In the genomic region with DNA sequence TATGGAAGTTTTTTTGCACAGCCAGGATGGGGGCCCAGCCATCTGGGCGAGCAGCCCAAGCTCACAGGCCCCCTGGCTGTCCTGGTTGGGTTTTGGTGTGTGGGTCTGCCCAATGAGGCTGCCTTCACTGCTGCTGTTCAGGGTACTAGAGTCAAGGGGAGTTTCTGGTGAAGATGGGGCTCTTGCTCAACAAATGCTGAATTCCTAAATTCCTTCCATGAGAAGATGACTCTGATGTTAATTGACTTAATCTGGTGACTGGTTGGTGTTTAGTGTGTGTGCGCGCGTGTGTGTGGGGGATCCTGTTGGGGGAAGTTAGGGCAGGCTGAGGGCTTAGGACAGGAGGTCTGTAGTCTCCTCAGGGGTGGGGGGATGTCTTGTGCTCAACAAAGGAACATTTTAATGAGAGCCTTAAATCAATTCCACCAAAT, we compare ENCODE assay signal across 11 cellular contexts. TPM values are rescaled to one million over a fixed set of nuclear protein-coding genes. Genes with fewer than 3 reads are reported as not detected.
DNase-seq lines count a peak whose midpoint lies in the region; ATAC-seq, FAIRE-seq and TF ChIP-seq lines count a peak whose summit lies in the region.
"Had no signal": no experiment of that assay in that cellular context is flagged by ENCODE, and none has a peak within 500 bp of the region (broad histone marks: within the 10 kb centered on the region; RNA-seq: fewer than 3 reads in every experiment).

No MANE protein-coding gene starts in this region.

- H3K9me3 ChIP-seq in BE2C = no peaks in the 10 kb centered on the region
- H3K9me3 ChIP-seq: SJSA1 had no signal

- H3K36me3 Mint-ChIP-seq in natural killer cell treated with Interleukin-12 subunit alpha and Interleukin-12 subunit beta and Interleukin-15 and Interleukin-18, amount 100 ng/mL, for 72 hours = no peaks in the 10 kb centered on the region

- peaks cover 7% of the 10 kb centered on the region in 2 donors for H3K4me1 Mint-ChIP-seq in natural killer cell treated with Interleukin-12 subunit alpha and Interleukin-12 subunit beta and Interleukin-15 and Interleukin-18, amount 100 ng/mL, for 72 hours (ENCODE audit: low read depth in 2 of 2)

- H3K27me3 ChIP-seq in BE2C = no peaks in the 10 kb centered on the region
- H3K27me3 ChIP-seq: SJSA1 had no signal

- FAIRE-seq in endometrium (lab: Jason Lieb, UNC) = peak; percentile 64
- no peak for FAIRE-seq in GM19239 (lab: Jason Lieb, UNC)

- peak overlapping the region; percentile 97 for H3K4me3 ChIP-seq in BE2C (ENCODE audit: low read depth, low read length)

- no peaks in the 10 kb centered on the region for H3K9me3 Mint-ChIP-seq in natural killer cell treated with Interleukin-12 subunit alpha and Interleukin-12 subunit beta and Interleukin-15 and Interleukin-18, amount 100 ng/mL, for 72 hours

- H3K4me1 ChIP-seq in BE2C = peaks cover 12% of the 10 kb centered on the region

- DNase-seq in BE2C (no peak), NCI-H82 (lab: John Stamatoyannopoulos, UW) (peak; percentile 61), cerebellar nuclear complex (lab: John Stamatoyannopoulos, UW) (no peak), GM20000 (ENCODE audit: low spot score) (no peak), COLO668 (lab: John Stamatoyannopoulos, UW; ENCODE audit: unreplicated experiment) (no peak), GM19239 (ENCODE audit: insufficient read length, low spot score) (no peak)
- no peak for DNase-seq in natural killer cell treated with Interleukin-12 subunit alpha and Interleukin-12 subunit beta and Interleukin-15 and Interleukin-18, amount 100 ng/mL, for 72 hours (ENCODE audit: low spot score)
- DNase-seq: NCI-H1694 treated with DMSO at 0.1 percent for 48 hours; stimulated activated CD8-positive, alpha-beta memory T cell treated with anti-CD3 and anti-CD28 coated beads, Interleukin-4, amount 100 ng/mL, for 48 hours had no signal

- no peak overlapping the region for H3K27ac Mint-ChIP-seq in natural killer cell treated with Interleukin-12 subunit alpha and Interleukin-12 subunit beta and Interleukin-15 and Interleukin-18, amount 100 ng/mL, for 72 hours

- H3K36me3 ChIP-seq in BE2C = peaks cover 7% of the 10 kb centered on the region; the same call in 1 of the 2 replicates

- peaks cover 0 to 14% of the 10 kb centered on the region in 2 donors for H3K27me3 Mint-ChIP-seq in natural killer cell treated with Interleukin-12 subunit alpha and Interleukin-12 subunit beta and Interleukin-15 and Interleukin-18, amount 100 ng/mL, for 72 hours

- TF ChIP-seq CTCF in BE2C (IDR thresholded peaks at IDR 0.05; ENCODE audit: low read depth, low read length) = no peak
- TF ChIP-seq CTCF in GM20000 (IDR thresholded peaks at IDR 0.05; ENCODE audit: extremely low read depth, missing control alignments) = no peak

- H3K4me3 Mint-ChIP-seq in natural killer cell treated with Interleukin-12 subunit alpha and Interleukin-12 subunit beta and Interleukin-15 and Interleukin-18, amount 100 ng/mL, for 72 hours = peak overlapping the region; percentile 11

- ATAC-seq in natural killer cell treated with Interleukin-12 subunit alpha and Interleukin-12 subunit beta and Interleukin-15 and Interleukin-18, amount 100 ng/mL, for 72 hours = no peak

RNA-seq across cellular contexts. Expression of a gene that starts 1.9 kb away (rescaled TPM):
- polyA plus RNA-seq in BE2C (2012; ENCODE audit: insufficient read depth, insufficient read length, low read depth) = 147 TPM
- 1 to 10 TPM; 1.2 to 4.1 TPM for total RNA-seq in natural killer cell treated with Interleukin-12 subunit alpha and Interleukin-12 subunit beta and Interleukin-15 and Interleukin-18, amount 100 ng/mL, for 72 hours

RNA-seq across cellular contexts. Expression of a gene that starts 18.6 kb away (rescaled TPM):
- 42.9 TPM for polyA plus RNA-seq in BE2C (2012; ENCODE audit: insufficient read depth, insufficient read length, low read depth)
- total RNA-seq in natural killer cell treated with Interleukin-12 subunit alpha and Interleukin-12 subunit beta and Interleukin-15 and Interleukin-18, amount 100 ng/mL, for 72 hours = 10 to 100 TPM; 12.3 to 13.0 TPM

RNA-seq across cellular contexts. Expression of a gene that starts 18.8 kb away (rescaled TPM):
- polyA plus RNA-seq in BE2C (2012; ENCODE audit: insufficient read depth, insufficient read length, low read depth) = 294 TPM
- total RNA-seq in natural killer cell treated with Interleukin-12 subunit alpha and Interleukin-12 subunit beta and Interleukin-15 and Interleukin-18, amount 100 ng/mL, for 72 hours = 10 to 100 TPM; 41.7 to 59.6 TPM

RNA-seq across cellular contexts. Expression of a gene that starts 24.3 kb away (rescaled TPM):
- 25.9 TPM for polyA plus RNA-seq in BE2C (2012; ENCODE audit: insufficient read depth, insufficient read length, low read depth)
- total RNA-seq in natural killer cell treated with Interleukin-12 subunit alpha and Interleukin-12 subunit beta and Interleukin-15 and Interleukin-18, amount 100 ng/mL, for 72 hours = 1 to 10 TPM; 8.3 to 9.8 TPM

RNA-seq across cellular contexts. Expression of a gene that starts 56.6 kb away (rescaled TPM):
- polyA plus RNA-seq in BE2C (2012; ENCODE audit: insufficient read depth, insufficient read length, low read depth) = 82.4 TPM
- 10 to 100 TPM; 86.9 to 96.5 TPM for total RNA-seq in natural killer cell treated with Interleukin-12 subunit alpha and Interleukin-12 subunit beta and Interleukin-15 and Interleukin-18, amount 100 ng/mL, for 72 hours
